ENCODE assay signal across 2 cellular contexts in the genomic region with DNA sequence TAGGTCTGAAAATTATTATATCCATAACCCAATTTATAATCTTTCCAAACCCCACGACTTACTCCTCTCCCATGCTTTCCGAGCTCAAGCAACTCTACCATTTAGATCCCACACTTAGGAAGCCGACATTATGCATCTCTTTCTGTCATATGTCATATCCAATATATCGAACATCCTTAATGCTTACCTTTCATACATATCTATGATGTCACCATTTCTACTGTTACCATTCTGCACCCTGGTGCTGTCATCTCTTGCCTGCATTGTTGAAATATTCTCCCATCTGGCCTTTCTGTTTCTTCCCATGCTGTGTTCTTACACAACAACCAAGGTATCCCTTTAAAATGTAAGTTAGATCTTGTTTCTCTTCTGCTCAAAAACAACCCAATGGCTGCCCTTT.
A peak's percentile ranks its signal among the peaks of the same experiment; 100 is the strongest.
TF ChIP-seq lines count a peak whose summit lies in the region.

No MANE protein-coding gene starts in this region.

TF ChIP-seq in HepG2, 621 proteins besides CTCF, POLR2A, EP300 and RAD21 (continued from another document):
- TF ChIP-seq TOPORS (CRISPR knock-in tag; IDR thresholded peaks at IDR 0.05) = no peak
- peak; percentile 53; the same call in 1 of the 2 replicates for TF ChIP-seq CREB1 (IDR thresholded peaks at IDR 0.05)
- TF ChIP-seq CREB1 (CRISPR knock-in tag; IDR thresholded peaks at IDR 0.05) = no peak

TF ChIP-seq in HEK293, 187 proteins besides CTCF, POLR2A, EP300 and RAD21:
- TF ChIP-seq ATF2 (tag by site-specific recombination; IDR thresholded peaks at IDR 0.05; ENCODE audit: low read depth) = peak; percentile 46; the same call in 1 of the 2 replicates
- no peak for TF ChIP-seq GLIS2 (tag by site-specific recombination; IDR thresholded peaks at IDR 0.05)
